ENCODE assay signal across 16 cellular contexts in the genomic region with DNA sequence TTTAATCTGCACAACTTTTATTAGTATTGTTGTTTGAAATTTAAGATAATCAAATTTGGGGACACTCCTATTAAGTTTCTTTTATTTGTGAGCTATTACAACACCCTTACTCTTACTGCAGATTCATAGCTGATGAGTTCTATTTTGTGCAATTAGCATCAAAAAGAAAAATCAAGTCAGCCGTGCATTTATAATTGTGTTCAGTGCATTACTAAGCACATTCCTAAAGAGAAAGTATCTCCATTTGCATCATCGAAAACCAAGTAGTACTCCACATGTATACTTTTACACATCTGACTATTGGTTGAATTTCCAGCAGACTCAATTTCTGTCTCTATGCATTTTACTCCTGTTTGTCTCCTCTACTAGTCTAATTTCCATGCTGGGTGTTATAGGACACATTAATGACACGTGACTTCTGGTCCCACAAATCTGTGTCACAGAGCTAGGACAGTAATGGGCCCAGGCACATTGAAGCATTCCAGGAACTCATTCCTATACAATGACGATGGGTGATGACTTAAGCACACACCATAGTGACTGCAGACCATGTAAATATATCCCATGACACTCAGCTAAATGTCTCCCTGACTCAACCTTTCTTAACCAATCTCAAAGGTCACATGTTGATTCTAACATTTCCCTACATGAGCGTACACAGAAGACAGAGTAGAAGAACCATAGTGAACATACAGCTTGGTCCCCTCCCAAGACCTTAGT.
DNase-seq lines count a peak whose midpoint lies in the region; ATAC-seq and TF ChIP-seq lines count a peak whose summit lies in the region.
"Had no signal": no experiment of that assay in that cellular context is flagged by ENCODE, and none has a peak within 500 bp of the region (broad histone marks: within the 10 kb centered on the region; RNA-seq: fewer than 3 reads in every experiment).

No MANE protein-coding gene starts in this region.

- intact Hi-C loops in IMR-90 (cut with micrococcal nuclease) (loop anchor here (5.0 kb wide), 1 partner anchor 359 kb away; no protein-coding TSS in a partner anchor), left colon (cut with DNase I, micrococcal nuclease) (no loop called here), posterior cingulate gyrus (cut with DNase I) (no loop called here)

- peak overlapping the region; percentile 86 for H2BK120ac ChIP-seq in IMR-90 (ENCODE audit: low read depth, low read length)

- DNase-seq in AG09319 (ENCODE audit: extremely low read depth, low read depth) (peak; percentile 44), IMR-90 (peak; percentile 97), brain microvascular endothelial cell (peak; percentile 86), left colon (no peak), NOMO-1 (lab: John Stamatoyannopoulos, UW; ENCODE audit: unreplicated experiment in 2 of 2) (no peak), posterior cingulate gyrus (no peak), NCI-H2171 treated with DMSO at 0.1 percent for 48 hours (lab: John Stamatoyannopoulos, UW) (no peak)
- DNase-seq: activated CD8-positive, alpha-beta memory T cell treated with anti-CD3 and anti-CD28 coated beads, Interleukin-2, amount 50 U/mL, for 4 hours; CD4-positive, CD25-positive, alpha-beta regulatory T cell; effector memory CD4-positive, alpha-beta T cell; MV-4-11; NCI-H2227 treated with DMSO at 0.1 percent for 48 hours; pancreas; stimulated activated CD4-positive, alpha-beta T cell treated with anti-CD3 and anti-CD28 coated beads, Interleukin-2, amount 100 ng/mL, for 48 hours had no signal

- H4K5ac ChIP-seq in IMR-90 (ENCODE audit: low read depth, low read length) = peak overlapping the region; percentile 65; the same call in 1 of the 2 replicates

- no peaks in the 10 kb centered on the region for H3K9me3 ChIP-seq in IMR-90 (ENCODE audit: control insufficient read depth, insufficient read depth, low read length)
- H3K9me3 ChIP-seq: pancreas had no signal

- H3K18ac ChIP-seq in IMR-90 (ENCODE audit: low read depth, low read length) = peak overlapping the region; percentile 78

- no peak for TF ChIP-seq POLR2A in IMR-90 (IDR thresholded peaks at IDR 0.05; ENCODE audit: low read depth, low read length)

- peak overlapping the region; percentile 99 for H2BK5ac ChIP-seq in IMR-90 (ENCODE audit: low read depth, low read length, poor library complexity, severe bottlenecking)

- peak overlapping the region; percentile 51 for H4K91ac ChIP-seq in IMR-90 (ENCODE audit: insufficient read depth, low read depth, low read length)

- no peak overlapping the region for H2AK9ac ChIP-seq in IMR-90 (replicated peaks; ENCODE audit: low read depth, low read length, poor library complexity)

- 0 out of 2 replicates have a peak overlapping the region, but pooled peaks have one; percentile 14 for H2AK5ac ChIP-seq in IMR-90 (ENCODE audit: low read depth, low read length)

- peak; percentile 73 for ATAC-seq in IMR-90 (ENCODE audit: low read depth)
- ATAC-seq in left colon = peak; percentile 43
- ATAC-seq in GM18873 (IDR thresholded peaks at IDR 0.05; ENCODE audit: low FRiP score, unreplicated experiment) = no peak
- ATAC-seq: pancreas had no signal

- TF ChIP-seq CTCF in AG09319 (IDR thresholded peaks at IDR 0.05; ENCODE audit: low read depth, low read length) (no peak), IMR-90 (conservative IDR thresholded peaks at IDR 0.05; ENCODE audit: low read depth, low read length) (no peak), brain microvascular endothelial cell (IDR thresholded peaks at IDR 0.05; ENCODE audit: low read depth, low read length, missing control alignments) (no peak)

- peak overlapping the region; percentile 86; the same call in 1 of the 2 replicates for H3K23ac ChIP-seq in IMR-90 (ENCODE audit: low read depth, low read length)

- peaks cover 20% of the 10 kb centered on the region; the same call in 1 of the 2 replicates for H3K4me1 ChIP-seq in IMR-90 (ENCODE audit: control insufficient read depth, insufficient read depth, low read length)

- in situ Hi-C loops in IMR-90 (cut with MboI; ENCODE audit: low sequenced_read_pairs) = no loop called here
- in situ Hi-C loops in brain microvascular endothelial cell (cut with HindIII; ENCODE audit: low pct_ligation_motif_present, low sequenced_read_pairs) = no loop called here

- peaks cover 15% of the 10 kb centered on the region for H3K9me1 ChIP-seq in IMR-90 (ENCODE audit: insufficient read depth, low read length)

- 10% methylated on average over 2 of the region's 5 CpGs; no CpG with 5 or more reads in 1 of the 2 experiments for WGBS in IMR-90 (ENCODE audit: extremely low coverage in 2 of 2, insufficient read length in 1 of 2), 2 experiments

- peak overlapping the region in 1 of 2 experiments; percentile 72; a peak in 2 of 4 replicates for H4K8ac ChIP-seq in IMR-90 (ENCODE audit: low read depth in 2 of 2, low read length in 2 of 2)

- H2BK20ac ChIP-seq in IMR-90 (ENCODE audit: low read depth, low read length) = peak overlapping the region; percentile 85

- H2BK15ac ChIP-seq in IMR-90 (ENCODE audit: low read depth, low read length) = no peak overlapping the region

- dilution Hi-C loops in IMR-90 (cut with HindIII; ENCODE audit: low sequenced_read_pairs, unreplicated experiment) = no loop called here

- H2AFZ ChIP-seq in IMR-90 (replicated peaks; ENCODE audit: low read length, poor library complexity) = no peak overlapping the region
- H2AFZ ChIP-seq: PC-9 had no signal

- peak overlapping the region; percentile 81 for H3K4ac ChIP-seq in IMR-90 (ENCODE audit: low read depth, low read length)

- H3K27me3 ChIP-seq in IMR-90 (ENCODE audit: control insufficient read depth, insufficient read depth, low read length) (no peaks in the 10 kb centered on the region), brain microvascular endothelial cell (replicated peaks) (no peaks in the 10 kb centered on the region)
- H3K27me3 ChIP-seq: pancreas had no signal

- no peaks in the 10 kb centered on the region for H4K20me1 ChIP-seq in IMR-90 (ENCODE audit: insufficient read depth, low read length)

- CTCF ChIA-PET in IMR-90 (lab: Yijun Ruan, JAX) = no interaction called here

- H3K79me1 ChIP-seq in IMR-90 (ENCODE audit: low read depth in 1 of 2, low read length in 2 of 2) = peaks cover 24 to 50% of the 10 kb centered on the region in 2 experiments

- H3K56ac ChIP-seq in IMR-90 (ENCODE audit: extremely low read depth, insufficient read depth, low read length) = peak overlapping the region; percentile 29; the same call in 1 of the 2 replicates

- peak overlapping the region; percentile 65; the same call in 1 of the 2 replicates for H3K4me2 ChIP-seq in IMR-90 (ENCODE audit: low read depth, low read length)
- H3K4me2 ChIP-seq: PC-9 had no signal

- peak overlapping the region; percentile 71; the same call in 1 of the 2 replicates for H3K27ac ChIP-seq in IMR-90 (ENCODE audit: insufficient read depth, low read length)
- peak overlapping the region; percentile 80 for H3K27ac ChIP-seq in brain microvascular endothelial cell
- H3K27ac ChIP-seq: pancreas, PC-9 had no signal

- peak overlapping the region; percentile 59 for H3K14ac ChIP-seq in IMR-90 (replicated peaks; ENCODE audit: low read depth, low read length)

- POLR2A ChIA-PET in IMR-90 (lab: Charles Lee; ENCODE audit: unreplicated experiment) = no interaction called here

- no peak overlapping the region for H3K9ac ChIP-seq in IMR-90 (ENCODE audit: low read depth, low read length)

- H3K36me3 ChIP-seq in IMR-90 (ENCODE audit: control insufficient read depth, insufficient read depth, low read length) = no peaks in the 10 kb centered on the region; the same call in 1 of the 2 replicates
- H3K36me3 ChIP-seq in brain microvascular endothelial cell (replicated peaks) = no peaks in the 10 kb centered on the region
- H3K36me3 ChIP-seq: pancreas had no signal

- BruUV-seq in IMR-90 (replicated peaks; lab: Mats Ljungman, UMichigan) = no TSS peak

- TF ChIP-seq RAD21 in IMR-90 (IDR thresholded peaks at IDR 0.05; ENCODE audit: low read length) = no peak

- H3K4me3 ChIP-seq in IMR-90 (ENCODE audit: insufficient read depth, low read depth, low read length) (peak overlapping the region; percentile 1; the same call in 1 of the 2 replicates), brain microvascular endothelial cell (ENCODE audit: low read depth, low read length) (no peak overlapping the region)
- H3K4me3 ChIP-seq: pancreas, PC-9 had no signal

TF ChIP-seq in IMR-90, 13 proteins besides CTCF, POLR2A, EP300 and RAD21:
- TF ChIP-seq SMC3 (IDR thresholded peaks at IDR 0.05; ENCODE audit: low read depth, low read length) (no peak), BHLHE40 (IDR thresholded peaks at IDR 0.05; ENCODE audit: low read depth, low read length) (peak; percentile 81), FOS (IDR thresholded peaks at IDR 0.05; ENCODE audit: low read depth, low read length) (peak; percentile 69; the same call in 1 of the 2 replicates), NFE2L2 (IDR thresholded peaks at IDR 0.05; ENCODE audit: low read depth, low read length) (peak; percentile 76; the same call in 1 of the 2 replicates), MAFK (IDR thresholded peaks at IDR 0.05; ENCODE audit: low read depth, low read length) (peak; percentile 57), MXI1 (IDR thresholded peaks at IDR 0.05; ENCODE audit: borderline replicate concordance, low read depth, low read length) (no peak), RCOR1 (IDR thresholded peaks at IDR 0.05; ENCODE audit: insufficient replicate concordance, low read length) (no peak), CEBPB (IDR thresholded peaks at IDR 0.05; ENCODE audit: low read depth, low read length) (peak; percentile 79)
- TF ChIP-seq, protein P1, sequence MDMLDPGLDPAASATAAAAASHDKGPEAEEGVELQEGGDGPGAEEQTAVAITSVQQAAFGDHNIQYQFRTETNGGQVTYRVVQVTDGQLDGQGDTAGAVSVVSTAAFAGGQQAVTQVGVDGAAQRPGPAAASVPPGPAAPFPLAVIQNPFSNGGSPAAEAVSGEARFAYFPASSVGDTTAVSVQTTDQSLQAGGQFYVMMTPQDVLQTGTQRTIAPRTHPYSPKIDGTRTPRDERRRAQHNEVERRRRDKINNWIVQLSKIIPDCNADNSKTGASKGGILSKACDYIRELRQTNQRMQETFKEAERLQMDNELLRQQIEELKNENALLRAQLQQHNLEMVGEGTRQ (IDR thresholded peaks at IDR 0.05; ENCODE audit: low read depth, low read length) = peak; percentile 75

Comparison
In these comparisons a context has a peak if more than half of its experiments do, and no peak if none do; other contexts are left out.
1. DNase-seq: peak in AG09319 (single experiment), IMR-90 (single experiment) and brain microvascular endothelial cell (single experiment); none in left colon (0 of 2), NOMO-1 (0 of 2), posterior cingulate gyrus (0 of 10) and NCI-H2171 treated with DMSO at 0.1 percent for 48 hours (single experiment).